In the genomic region with DNA sequence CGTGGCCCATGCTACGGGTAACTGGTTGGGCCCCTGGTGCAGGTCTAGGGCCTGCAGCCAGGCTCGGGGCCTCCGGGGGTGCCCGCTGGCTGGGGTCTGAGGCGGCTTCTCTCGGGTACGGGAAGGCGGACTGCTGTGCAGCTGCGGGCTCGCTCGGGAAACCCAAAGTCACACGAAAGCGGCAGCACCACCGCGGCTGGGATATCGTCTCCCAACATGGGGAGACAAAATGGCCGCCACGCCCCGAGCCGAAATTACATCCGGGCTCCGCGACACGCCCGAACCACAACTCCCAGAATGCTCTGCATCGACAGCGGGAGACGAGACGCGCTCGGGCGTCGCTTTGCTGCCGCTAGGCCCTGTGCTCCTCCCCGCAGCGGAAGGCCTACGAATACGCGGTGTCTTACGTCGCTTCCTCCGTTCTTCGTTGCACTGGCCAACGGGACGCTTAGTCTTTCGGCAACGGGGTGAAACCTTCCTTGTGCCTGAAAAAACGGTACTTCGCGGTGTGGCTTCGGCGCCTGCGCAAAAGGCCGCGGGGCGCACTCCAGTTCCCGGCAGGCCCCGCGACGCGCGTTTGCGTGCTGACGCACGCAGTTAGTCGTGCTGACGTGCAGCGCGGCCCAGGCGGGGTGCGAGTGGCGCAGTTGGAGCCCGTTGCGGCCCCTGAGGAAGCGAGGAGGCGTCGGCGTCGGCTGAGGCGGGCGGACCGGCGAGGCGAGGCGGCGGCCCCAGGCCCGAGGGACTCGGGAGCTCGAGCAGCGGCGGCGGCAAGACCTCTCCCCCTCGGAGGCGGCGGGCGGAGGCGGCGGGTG, we compare ENCODE assay signal across 1 cellular context.
TF ChIP-seq lines count a peak whose summit lies in the region.

A gene (plus strand): TSS at position 604 of the 815 bp plus-strand sequence. CDS start 3,727 bp downstream, outside the sequence.

TF ChIP-seq in K562, 482 proteins besides CTCF, POLR2A, EP300 and RAD21 (continued from another document and continues in another):
- TF ChIP-seq, protein P1, sequence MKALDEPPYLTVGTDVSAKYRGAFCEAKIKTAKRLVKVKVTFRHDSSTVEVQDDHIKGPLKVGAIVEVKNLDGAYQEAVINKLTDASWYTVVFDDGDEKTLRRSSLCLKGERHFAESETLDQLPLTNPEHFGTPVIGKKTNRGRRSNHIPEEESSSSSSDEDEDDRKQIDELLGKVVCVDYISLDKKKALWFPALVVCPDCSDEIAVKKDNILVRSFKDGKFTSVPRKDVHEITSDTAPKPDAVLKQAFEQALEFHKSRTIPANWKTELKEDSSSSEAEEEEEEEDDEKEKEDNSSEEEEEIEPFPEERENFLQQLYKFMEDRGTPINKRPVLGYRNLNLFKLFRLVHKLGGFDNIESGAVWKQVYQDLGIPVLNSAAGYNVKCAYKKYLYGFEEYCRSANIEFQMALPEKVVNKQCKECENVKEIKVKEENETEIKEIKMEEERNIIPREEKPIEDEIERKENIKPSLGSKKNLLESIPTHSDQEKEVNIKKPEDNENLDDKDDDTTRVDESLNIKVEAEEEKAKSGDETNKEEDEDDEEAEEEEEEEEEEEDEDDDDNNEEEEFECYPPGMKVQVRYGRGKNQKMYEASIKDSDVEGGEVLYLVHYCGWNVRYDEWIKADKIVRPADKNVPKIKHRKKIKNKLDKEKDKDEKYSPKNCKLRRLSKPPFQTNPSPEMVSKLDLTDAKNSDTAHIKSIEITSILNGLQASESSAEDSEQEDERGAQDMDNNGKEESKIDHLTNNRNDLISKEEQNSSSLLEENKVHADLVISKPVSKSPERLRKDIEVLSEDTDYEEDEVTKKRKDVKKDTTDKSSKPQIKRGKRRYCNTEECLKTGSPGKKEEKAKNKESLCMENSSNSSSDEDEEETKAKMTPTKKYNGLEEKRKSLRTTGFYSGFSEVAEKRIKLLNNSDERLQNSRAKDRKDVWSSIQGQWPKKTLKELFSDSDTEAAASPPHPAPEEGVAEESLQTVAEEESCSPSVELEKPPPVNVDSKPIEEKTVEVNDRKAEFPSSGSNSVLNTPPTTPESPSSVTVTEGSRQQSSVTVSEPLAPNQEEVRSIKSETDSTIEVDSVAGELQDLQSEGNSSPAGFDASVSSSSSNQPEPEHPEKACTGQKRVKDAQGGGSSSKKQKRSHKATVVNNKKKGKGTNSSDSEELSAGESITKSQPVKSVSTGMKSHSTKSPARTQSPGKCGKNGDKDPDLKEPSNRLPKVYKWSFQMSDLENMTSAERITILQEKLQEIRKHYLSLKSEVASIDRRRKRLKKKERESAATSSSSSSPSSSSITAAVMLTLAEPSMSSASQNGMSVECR (CRISPR knock-in tag; IDR thresholded peaks at IDR 0.05): peak; percentile 93
- TF ChIP-seq YY1 (IDR thresholded peaks at IDR 0.05; ENCODE audit: borderline replicate concordance in 1 of 3, control insufficient read depth in 1 of 3, extremely low read depth in 1 of 3, insufficient read depth in 3 of 3, insufficient read length in 1 of 3, insufficient replicate concordance in 2 of 3, low read depth in 1 of 3, low read length in 2 of 3) (peak; percentile 95 to 99 (median 96)), NFATC3 (IDR thresholded peaks at IDR 0.05) (no peak), ZNF347 (CRISPR knock-in tag; IDR thresholded peaks at IDR 0.05; ENCODE audit: low read depth) (no peak), NR3C1 (CRISPR knock-in tag; IDR thresholded peaks at IDR 0.05) (peak; percentile 55; the same call in 1 of the 2 replicates), HDGF (IDR thresholded peaks at IDR 0.05) (no peak), ZC3H11A (IDR thresholded peaks at IDR 0.05; ENCODE audit: low read depth, low read length) (0 out of 2 replicates have a peak, but pooled peaks have one; percentile 74), ZNF431 (CRISPR knock-in tag; IDR thresholded peaks at IDR 0.05) (no peak), PHB (CRISPR knock-in tag; IDR thresholded peaks at IDR 0.05) (0 out of 2 replicates have a peak, but pooled peaks have one; percentile 27), HDAC6 (IDR thresholded peaks at IDR 0.05; ENCODE audit: low read depth, low read length) (no peak), HDAC2 (IDR thresholded peaks at IDR 0.05) (peak; percentile 49; the same call in 1 of the 2 replicates), MAFK (IDR thresholded peaks at IDR 0.05; ENCODE audit: low read length) (0 out of 2 replicates have a peak, but pooled peaks have one; percentile 28), NFIC (IDR thresholded peaks at IDR 0.05) (peak; percentile 58), MCM5 (IDR thresholded peaks at IDR 0.05; ENCODE audit: low read depth) (no peak), NCOA1 (IDR thresholded peaks at IDR 0.05; ENCODE audit: low read depth) (peak; percentile 47; the same call in 1 of the 2 replicates), SMARCA5 (IDR thresholded peaks at IDR 0.05) (no peak), HNRNPK (IDR thresholded peaks at IDR 0.05; ENCODE audit: low read depth, low read length, poor library complexity, severe bottlenecking) (no peak), RB1 (IDR thresholded peaks at IDR 0.05; ENCODE audit: low read depth) (peak; percentile 78), POLR2AphosphoS5 (IDR thresholded peaks at IDR 0.05; ENCODE audit: control insufficient read depth, insufficient read depth, low read depth, low read length) (peak; percentile 44), ZKSCAN3 (CRISPR knock-in tag; IDR thresholded peaks at IDR 0.05) (no peak), ZEB2 (IDR thresholded peaks at IDR 0.05) (no peak), ZNF77 (CRISPR knock-in tag; IDR thresholded peaks at IDR 0.05) (no peak), DDX20 (tag; IDR thresholded peaks at IDR 0.05; ENCODE audit: low read depth) (no peak), BRCA1 (IDR thresholded peaks at IDR 0.05) (no peak), BRCA1 (CRISPR knock-in tag; IDR thresholded peaks at IDR 0.05) (no peak), ZNF764 (CRISPR knock-in tag; IDR thresholded peaks at IDR 0.05; ENCODE audit: low read depth) (no peak), ZFP30 (CRISPR knock-in tag; IDR thresholded peaks at IDR 0.05; ENCODE audit: borderline replicate concordance) (no peak), ZSCAN29 (IDR thresholded peaks at IDR 0.05) (no peak), NR2C1 (IDR thresholded peaks at IDR 0.05) (peak; percentile 70), NR2C1 (tag; IDR thresholded peaks at IDR 0.05) (peak; percentile 83), ZNF212 (CRISPR knock-in tag; IDR thresholded peaks at IDR 0.05) (no peak)
- TF ChIP-seq, protein P2, sequence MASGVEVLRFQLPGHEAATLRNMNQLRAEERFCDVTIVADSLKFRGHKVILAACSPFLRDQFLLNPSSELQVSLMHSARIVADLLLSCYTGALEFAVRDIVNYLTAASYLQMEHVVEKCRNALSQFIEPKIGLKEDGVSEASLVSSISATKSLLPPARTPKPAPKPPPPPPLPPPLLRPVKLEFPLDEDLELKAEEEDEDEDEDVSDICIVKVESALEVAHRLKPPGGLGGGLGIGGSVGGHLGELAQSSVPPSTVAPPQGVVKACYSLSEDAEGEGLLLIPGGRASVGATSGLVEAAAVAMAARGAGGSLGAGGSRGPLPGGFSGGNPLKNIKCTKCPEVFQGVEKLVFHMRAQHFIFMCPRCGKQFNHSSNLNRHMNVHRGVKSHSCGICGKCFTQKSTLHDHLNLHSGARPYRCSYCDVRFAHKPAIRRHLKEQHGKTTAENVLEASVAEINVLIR (CRISPR knock-in tag; IDR thresholded peaks at IDR 0.05): peak; percentile 80
- TF ChIP-seq, protein P3, sequence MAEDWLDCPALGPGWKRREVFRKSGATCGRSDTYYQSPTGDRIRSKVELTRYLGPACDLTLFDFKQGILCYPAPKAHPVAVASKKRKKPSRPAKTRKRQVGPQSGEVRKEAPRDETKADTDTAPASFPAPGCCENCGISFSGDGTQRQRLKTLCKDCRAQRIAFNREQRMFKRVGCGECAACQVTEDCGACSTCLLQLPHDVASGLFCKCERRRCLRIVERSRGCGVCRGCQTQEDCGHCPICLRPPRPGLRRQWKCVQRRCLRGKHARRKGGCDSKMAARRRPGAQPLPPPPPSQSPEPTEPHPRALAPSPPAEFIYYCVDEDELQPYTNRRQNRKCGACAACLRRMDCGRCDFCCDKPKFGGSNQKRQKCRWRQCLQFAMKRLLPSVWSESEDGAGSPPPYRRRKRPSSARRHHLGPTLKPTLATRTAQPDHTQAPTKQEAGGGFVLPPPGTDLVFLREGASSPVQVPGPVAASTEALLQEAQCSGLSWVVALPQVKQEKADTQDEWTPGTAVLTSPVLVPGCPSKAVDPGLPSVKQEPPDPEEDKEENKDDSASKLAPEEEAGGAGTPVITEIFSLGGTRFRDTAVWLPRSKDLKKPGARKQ (CRISPR knock-in tag; IDR thresholded peaks at IDR 0.05): no peak
- TF ChIP-seq, protein P4, sequence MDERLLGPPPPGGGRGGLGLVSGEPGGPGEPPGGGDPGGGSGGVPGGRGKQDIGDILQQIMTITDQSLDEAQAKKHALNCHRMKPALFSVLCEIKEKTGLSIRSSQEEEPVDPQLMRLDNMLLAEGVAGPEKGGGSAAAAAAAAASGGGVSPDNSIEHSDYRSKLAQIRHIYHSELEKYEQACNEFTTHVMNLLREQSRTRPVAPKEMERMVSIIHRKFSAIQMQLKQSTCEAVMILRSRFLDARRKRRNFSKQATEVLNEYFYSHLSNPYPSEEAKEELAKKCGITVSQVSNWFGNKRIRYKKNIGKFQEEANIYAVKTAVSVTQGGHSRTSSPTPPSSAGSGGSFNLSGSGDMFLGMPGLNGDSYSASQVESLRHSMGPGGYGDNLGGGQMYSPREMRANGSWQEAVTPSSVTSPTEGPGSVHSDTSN (CRISPR knock-in tag; IDR thresholded peaks at IDR 0.05; ENCODE audit: low read depth): no peak
- TF ChIP-seq, protein P4 (tag; conservative IDR thresholded peaks at IDR 0.05; ENCODE audit: low read depth): no peak
- TF ChIP-seq, protein P5, sequence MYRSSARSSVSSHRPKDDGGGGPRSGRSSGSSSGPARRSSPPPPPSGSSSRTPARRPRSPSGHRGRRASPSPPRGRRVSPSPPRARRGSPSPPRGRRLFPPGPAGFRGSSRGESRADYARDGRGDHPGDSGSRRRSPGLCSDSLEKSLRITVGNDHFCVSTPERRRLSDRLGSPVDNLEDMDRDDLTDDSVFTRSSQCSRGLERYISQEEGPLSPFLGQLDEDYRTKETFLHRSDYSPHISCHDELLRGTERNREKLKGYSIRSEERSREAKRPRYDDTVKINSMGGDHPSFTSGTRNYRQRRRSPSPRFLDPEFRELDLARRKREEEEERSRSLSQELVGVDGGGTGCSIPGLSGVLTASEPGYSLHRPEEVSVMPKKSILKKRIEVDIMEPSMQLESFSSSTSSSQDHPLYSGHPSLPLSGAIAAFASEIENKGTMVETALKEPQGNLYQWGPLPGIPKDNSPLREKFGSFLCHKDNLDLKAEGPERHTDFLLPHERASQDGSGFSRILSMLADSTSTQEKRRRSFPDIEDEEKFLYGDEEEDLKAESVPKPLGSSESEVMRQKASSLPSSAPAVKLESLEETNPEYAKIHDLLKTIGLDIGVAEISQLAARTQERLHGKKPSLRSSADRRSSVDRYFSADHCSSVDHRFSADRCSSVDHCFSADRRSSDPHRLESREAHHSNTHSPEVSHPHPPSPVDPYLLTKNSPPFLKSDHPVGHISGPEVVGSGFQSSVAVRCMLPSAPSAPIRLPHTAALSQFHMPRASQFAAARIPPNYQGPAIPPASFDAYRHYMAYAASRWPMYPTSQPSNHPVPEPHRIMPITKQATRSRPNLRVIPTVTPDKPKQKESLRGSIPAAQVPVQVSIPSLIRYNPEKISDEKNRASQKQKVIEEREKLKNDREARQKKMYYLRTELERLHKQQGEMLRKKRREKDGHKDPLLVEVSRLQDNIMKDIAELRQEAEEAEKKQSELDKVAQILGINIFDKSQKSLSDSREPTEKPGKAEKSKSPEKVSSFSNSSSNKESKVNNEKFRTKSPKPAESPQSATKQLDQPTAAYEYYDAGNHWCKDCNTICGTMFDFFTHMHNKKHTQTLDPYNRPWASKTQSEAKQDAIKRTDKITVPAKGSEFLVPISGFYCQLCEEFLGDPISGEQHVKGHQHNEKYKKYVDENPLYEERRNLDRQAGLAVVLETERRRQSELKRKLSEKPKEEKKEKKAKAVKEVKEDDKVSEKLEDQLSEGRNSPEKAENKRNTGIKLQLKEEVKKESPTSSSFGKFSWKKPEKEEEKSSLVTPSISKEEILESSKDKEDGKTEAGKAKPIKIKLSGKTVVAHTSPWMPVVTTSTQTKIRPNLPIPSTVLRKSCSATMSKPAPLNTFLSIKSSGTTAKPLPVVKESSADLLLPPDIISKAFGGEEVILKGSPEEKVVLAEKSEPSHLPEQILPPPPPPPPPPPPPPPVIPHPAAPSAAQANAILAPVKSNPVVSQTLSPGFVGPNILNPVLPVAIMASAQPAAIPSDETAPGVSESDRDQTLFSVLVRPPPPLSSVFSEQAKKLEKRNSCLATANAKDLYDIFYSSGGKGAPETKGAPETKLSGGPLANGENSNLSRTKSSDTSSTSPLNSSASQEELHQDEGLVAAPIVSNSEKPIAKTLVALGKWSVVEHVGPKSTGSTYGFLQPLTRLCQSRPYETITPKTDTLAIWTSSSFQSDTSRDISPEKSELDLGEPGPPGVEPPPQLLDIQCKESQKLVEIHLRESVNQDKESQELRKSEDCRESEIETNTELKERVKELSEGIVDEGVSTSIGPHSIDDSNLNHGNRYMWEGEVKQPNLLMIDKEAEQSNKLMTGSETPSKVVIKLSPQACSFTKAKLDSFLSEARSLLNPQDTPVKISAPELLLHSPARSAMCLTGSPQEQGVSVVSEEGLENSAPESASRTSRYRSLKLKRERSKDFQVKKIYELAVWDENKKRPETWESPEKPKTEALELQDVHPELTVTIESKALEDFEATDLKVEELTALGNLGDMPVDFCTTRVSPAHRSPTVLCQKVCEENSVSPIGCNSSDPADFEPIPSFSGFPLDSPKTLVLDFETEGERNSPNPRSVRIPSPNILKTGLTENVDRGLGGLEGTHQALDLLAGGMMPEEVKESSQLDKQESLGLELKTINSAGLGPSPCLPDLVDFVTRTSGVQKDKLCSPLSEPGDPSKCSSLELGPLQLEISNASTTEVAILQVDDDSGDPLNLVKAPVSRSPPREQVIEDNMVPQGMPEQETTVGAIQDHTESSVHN (IDR thresholded peaks at IDR 0.05; ENCODE audit: borderline replicate concordance in 1 of 2, low read depth in 1 of 2): no peak
- TF ChIP-seq, protein P6, sequence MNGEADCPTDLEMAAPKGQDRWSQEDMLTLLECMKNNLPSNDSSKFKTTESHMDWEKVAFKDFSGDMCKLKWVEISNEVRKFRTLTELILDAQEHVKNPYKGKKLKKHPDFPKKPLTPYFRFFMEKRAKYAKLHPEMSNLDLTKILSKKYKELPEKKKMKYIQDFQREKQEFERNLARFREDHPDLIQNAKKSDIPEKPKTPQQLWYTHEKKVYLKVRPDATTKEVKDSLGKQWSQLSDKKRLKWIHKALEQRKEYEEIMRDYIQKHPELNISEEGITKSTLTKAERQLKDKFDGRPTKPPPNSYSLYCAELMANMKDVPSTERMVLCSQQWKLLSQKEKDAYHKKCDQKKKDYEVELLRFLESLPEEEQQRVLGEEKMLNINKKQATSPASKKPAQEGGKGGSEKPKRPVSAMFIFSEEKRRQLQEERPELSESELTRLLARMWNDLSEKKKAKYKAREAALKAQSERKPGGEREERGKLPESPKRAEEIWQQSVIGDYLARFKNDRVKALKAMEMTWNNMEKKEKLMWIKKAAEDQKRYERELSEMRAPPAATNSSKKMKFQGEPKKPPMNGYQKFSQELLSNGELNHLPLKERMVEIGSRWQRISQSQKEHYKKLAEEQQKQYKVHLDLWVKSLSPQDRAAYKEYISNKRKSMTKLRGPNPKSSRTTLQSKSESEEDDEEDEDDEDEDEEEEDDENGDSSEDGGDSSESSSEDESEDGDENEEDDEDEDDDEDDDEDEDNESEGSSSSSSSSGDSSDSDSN (IDR thresholded peaks at IDR 0.05; ENCODE audit: borderline replicate concordance in 1 of 2, low read depth in 2 of 2, low read length in 2 of 2): no peak
